ENCODE assay signal across 8 cellular contexts in genomic region chr1:224333309-224333926, GRCh38. TPM values are rescaled to one million over a fixed set of nuclear protein-coding genes. Genes with fewer than 3 reads are reported as not detected.
DNase-seq lines count a peak whose midpoint lies in the region; ATAC-seq, FAIRE-seq and TF ChIP-seq lines count a peak whose summit lies in the region.

No MANE protein-coding gene starts in this region.

- no peak overlapping the region for H3K4me3 ChIP-seq in AG09309 (ENCODE audit: control insufficient read depth, low read depth, low read length)
- H3K4me3 ChIP-seq in endothelial cell of umbilical vein (replicated peaks in 1 of 3; ENCODE audit: insufficient read depth in 1 of 3, low read depth in 1 of 3, low read length in 3 of 3), result no peak overlapping the region

- no peaks in the 10 kb centered on the region for H3K36me3 Mint-ChIP-seq in HFFc6 (ENCODE audit: low read depth)
- no peaks in the 10 kb centered on the region for H3K36me3 Mint-ChIP-seq in naive thymus-derived CD8-positive, alpha-beta T cell

- intact Hi-C loops in endothelial cell of umbilical vein (cut with micrococcal nuclease), result loop anchor here (1.0 to 5.0 kb wide), 6 partner anchors 164 to 635 kb away; no protein-coding TSS in a partner anchor

- H3K4me2 ChIP-seq in endothelial cell of umbilical vein (ENCODE audit: insufficient read depth, low read length), result peak overlapping the region; percentile 1

- no peak overlapping the region for H3K27ac ChIP-seq in endothelial cell of umbilical vein (ENCODE audit: insufficient read depth, low read depth, low read length)

- peak overlapping the region; percentile 8 for H2AFZ ChIP-seq in endothelial cell of umbilical vein (ENCODE audit: low read depth, low read length)

- H4K20me1 ChIP-seq in endothelial cell of umbilical vein (replicated peaks; ENCODE audit: control insufficient read depth, extremely low read depth, insufficient read depth, low read length), result no peaks in the 10 kb centered on the region

- peaks cover 15% of the 10 kb centered on the region for H3K79me2 ChIP-seq in endothelial cell of umbilical vein (ENCODE audit: control insufficient read depth, insufficient read depth, low read length)

- peak overlapping the region; percentile 97 for H3K27ac Mint-ChIP-seq in HFFc6
- peak overlapping the region in 9 of 10 donors; percentile 9 to 84 (median 70) for H3K27ac Mint-ChIP-seq in naive thymus-derived CD8-positive, alpha-beta T cell

- H3K27me3 ChIP-seq in endothelial cell of umbilical vein (ENCODE audit: control insufficient read depth in 2 of 2, insufficient read depth in 2 of 2, low read length in 2 of 2), result peaks cover 0 to 1% of the 10 kb centered on the region in 2 experiments

- DNase-seq in AG09309 (ENCODE audit: low read depth) (no peak), GM10266 (ENCODE audit: extremely low spot score) (peak; percentile 51), HFFc6 (peak; percentile 51), NAMALWA (ENCODE audit: low spot score) (peak; percentile 87), SIG-M5 treated with dmso at 0.1 percent for 504 hours (lab: John Stamatoyannopoulos, UW; ENCODE audit: unreplicated experiment) (peak; percentile 95), endothelial cell of umbilical vein (ENCODE audit: low read depth, low spot score) (peak; percentile 80)
- peak in 6 of 10 donors; percentile 21 to 68 (median 42) for DNase-seq in naive thymus-derived CD8-positive, alpha-beta T cell

- peak; percentile 71 for FAIRE-seq in endothelial cell of umbilical vein (lab: Jason Lieb, UNC)

- peaks cover 3% of the 10 kb centered on the region for H3K27me3 Mint-ChIP-seq in HFFc6 (ENCODE audit: insufficient read depth)
- H3K27me3 Mint-ChIP-seq in naive thymus-derived CD8-positive, alpha-beta T cell, result no peaks in the 10 kb centered on the region

- no peaks in the 10 kb centered on the region for H3K9me1 ChIP-seq in endothelial cell of umbilical vein (replicated peaks; ENCODE audit: control insufficient read depth, extremely low read depth, insufficient read depth, low read length)

- POLR2A ChIA-PET in endothelial cell of umbilical vein (lab: Charles Lee), result no interaction called here
- POLR2A ChIA-PET in naive thymus-derived CD8-positive, alpha-beta T cell (lab: Charles Lee), result interaction anchor here (1.0 to 1.9 kb wide), 2 partner anchors 101 to 217 kb away, joined by 3 to 6 read pairs; partner anchors contain the start of gene WDR26

- ATAC-seq in naive thymus-derived CD8-positive, alpha-beta T cell, result peak; percentile 36 to 49
- ATAC-seq in HG03439 (IDR thresholded peaks at IDR 0.05; ENCODE audit: unreplicated experiment), result no peak

- H3K9me3 ChIP-seq in endothelial cell of umbilical vein (replicated peaks; ENCODE audit: control insufficient read depth, insufficient read depth, low read length), result no peaks in the 10 kb centered on the region

- no peaks in the 10 kb centered on the region for H3K9me3 Mint-ChIP-seq in HFFc6
- no peaks in the 10 kb centered on the region for H3K9me3 Mint-ChIP-seq in naive thymus-derived CD8-positive, alpha-beta T cell

- H3K4me3 Mint-ChIP-seq in HFFc6, result peak overlapping the region; percentile 80
- H3K4me3 Mint-ChIP-seq in naive thymus-derived CD8-positive, alpha-beta T cell, result peak overlapping the region in 5 of 10 donors; percentile 4 to 58 (median 39)

- CTCF ChIA-PET in endothelial cell of umbilical vein (lab: Charles Lee), result interaction anchor here (0.6 to 3.7 kb wide), 18 partner anchors 10 to 637 kb away, joined by 3 to 48 read pairs (median 4); no protein-coding TSS in a partner anchor

- peaks cover 37% of the 10 kb centered on the region for H3K4me1 Mint-ChIP-seq in HFFc6 (ENCODE audit: low read depth)
- peaks cover 12 to 45% (median 33%) of the 10 kb centered on the region in 4 donors for H3K4me1 Mint-ChIP-seq in naive thymus-derived CD8-positive, alpha-beta T cell

- H3K4me1 ChIP-seq in endothelial cell of umbilical vein (ENCODE audit: control insufficient read depth, extremely low read depth, insufficient read depth, low read length), result peaks cover 17% of the 10 kb centered on the region

- no peak for TF ChIP-seq POLR2A in endothelial cell of umbilical vein (IDR thresholded peaks at IDR 0.05; ENCODE audit: low read depth, low read length)

- no peak overlapping the region for H3K9ac ChIP-seq in endothelial cell of umbilical vein (replicated peaks; ENCODE audit: extremely low read depth, insufficient read depth, low read length)

- TF ChIP-seq CTCF in AG09309 (IDR thresholded peaks at IDR 0.05; ENCODE audit: control insufficient read depth, insufficient read depth, low read depth, low read length, missing control alignments) (peak; percentile 57), GM10266 (IDR thresholded peaks at IDR 0.05; ENCODE audit: control insufficient read depth, insufficient read depth, low read depth, missing control alignments) (peak; percentile 56), HFFc6 (IDR thresholded peaks at IDR 0.05) (peak; percentile 89), endothelial cell of umbilical vein (IDR thresholded peaks at IDR 0.05; ENCODE audit: extremely low read depth in 1 of 2, insufficient read depth in 1 of 2, low read depth in 1 of 2, low read length in 2 of 2) (peak; percentile 35 to 47)

- no TSS peak for BruUV-seq in endothelial cell of umbilical vein (replicated peaks; lab: Mats Ljungman, UMichigan)

- dilution Hi-C loops in endothelial cell of umbilical vein (cut with MboI; ENCODE audit: extremely low pct_ligation_motif_present, low sequenced_read_pairs), result no loop called here

- H3K36me3 ChIP-seq in endothelial cell of umbilical vein (ENCODE audit: control insufficient read depth in 2 of 2, extremely low read depth in 1 of 2, insufficient read depth in 2 of 2, low read length in 2 of 2), result no peaks in the 10 kb centered on the region

TF ChIP-seq in endothelial cell of umbilical vein, 7 proteins besides CTCF, POLR2A, EP300 and RAD21:
- TF ChIP-seq FOS (IDR thresholded peaks at IDR 0.05; ENCODE audit: borderline replicate concordance, insufficient read depth, low read length) (no peak), EZH2 (IDR thresholded peaks at IDR 0.05; ENCODE audit: borderline replicate concordance, low read depth, low read length, severe bottlenecking) (no peak), MYC (IDR thresholded peaks at IDR 0.05; ENCODE audit: low read depth, low read length) (no peak), JUN (IDR thresholded peaks at IDR 0.05; ENCODE audit: borderline replicate concordance, insufficient read depth, insufficient read length, low read depth) (no peak), GATA2 (IDR thresholded peaks at IDR 0.05; ENCODE audit: insufficient read depth, insufficient read length, low read depth, low read length) (no peak), POLR2AphosphoS5 (IDR thresholded peaks at IDR 0.05; ENCODE audit: insufficient read depth, low read depth, low read length) (no peak)
- TF ChIP-seq, protein P1, sequence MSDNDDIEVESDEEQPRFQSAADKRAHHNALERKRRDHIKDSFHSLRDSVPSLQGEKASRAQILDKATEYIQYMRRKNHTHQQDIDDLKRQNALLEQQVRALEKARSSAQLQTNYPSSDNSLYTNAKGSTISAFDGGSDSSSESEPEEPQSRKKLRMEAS (IDR thresholded peaks at IDR 0.05; ENCODE audit: insufficient read depth, insufficient read length), result no peak

RNA-seq across cellular contexts. Expression of gene NVL, which starts 3.4 kb away (rescaled TPM):
- total RNA-seq in HFFc6 (2021; fragmentation: NEBNext Ultra II Directional; extraction: Animal tissue kit (Norgen Biotek cat#: 25700)), result 10 to 100 TPM; 21.4 to 24.4 (median 23.0) TPM
- 30.3 and 35.6 TPM in 2 replicates for total RNA-seq in endothelial cell of umbilical vein
- polyA plus RNA-seq in endothelial cell of umbilical vein, result 11.9 and 16.7 TPM in 2 replicates
- polyA plus RNA-seq in endothelial cell of umbilical vein (2011; cell fraction: cytosol; rRNA removed), result 19.3 and 21.0 TPM in 2 replicates
- polyA plus RNA-seq in endothelial cell of umbilical vein (2011; cell fraction: nucleus; rRNA removed), result 68.1 and 72.4 TPM in 2 replicates
- polyA plus RNA-seq in endothelial cell of umbilical vein (2012), result 15.2 and 18.9 TPM in 2 replicates
- polyA minus RNA-seq in endothelial cell of umbilical vein, result 19.1 and 23.0 TPM in 2 replicates
- polyA minus RNA-seq in endothelial cell of umbilical vein (2011; cell fraction: cytosol; rRNA and poly(A)+ RNA removed), result 30.0 TPM
- polyA minus RNA-seq in endothelial cell of umbilical vein (2011; cell fraction: nucleus; rRNA and poly(A)+ RNA removed), result 31.5 and 43.9 TPM in 2 replicates
- 10 to 100 TPM; 44.1 to 48.7 TPM for total RNA-seq in naive thymus-derived CD8-positive, alpha-beta T cell
- 10 to 100 TPM; 13.6 to 16.9 (median 16.2) TPM for polyA plus RNA-seq in naive thymus-derived CD8-positive, alpha-beta T cell

RNA-seq across cellular contexts. Expression of gene CNIH4, which starts 23.3 kb away (rescaled TPM):
- 10 to 100 TPM; 46.7 to 53.7 (median 51.6) TPM for total RNA-seq in HFFc6 (2021; fragmentation: NEBNext Ultra II Directional; extraction: Animal tissue kit (Norgen Biotek cat#: 25700))
- total RNA-seq in endothelial cell of umbilical vein, result 74.9 and 84.8 TPM in 2 replicates
- polyA plus RNA-seq in endothelial cell of umbilical vein, result 106 and 118 TPM in 2 replicates
- 53.5 and 60.5 TPM in 2 replicates for polyA plus RNA-seq in endothelial cell of umbilical vein (2011; cell fraction: cytosol; rRNA removed)
- polyA plus RNA-seq in endothelial cell of umbilical vein (2011; cell fraction: nucleus; rRNA removed), result 26.8 and 32.4 TPM in 2 replicates
- polyA plus RNA-seq in endothelial cell of umbilical vein (2012), result 104 and 118 TPM in 2 replicates
- polyA minus RNA-seq in endothelial cell of umbilical vein, result 84.4 and 106 TPM in 2 replicates
- 10.7 TPM for polyA minus RNA-seq in endothelial cell of umbilical vein (2011; cell fraction: cytosol; rRNA and poly(A)+ RNA removed)
- polyA minus RNA-seq in endothelial cell of umbilical vein (2011; cell fraction: nucleus; rRNA and poly(A)+ RNA removed), result 15.3 and 16.5 TPM in 2 replicates
- 10 to 100 TPM; 39.1 to 39.6 TPM for total RNA-seq in naive thymus-derived CD8-positive, alpha-beta T cell
- polyA plus RNA-seq in naive thymus-derived CD8-positive, alpha-beta T cell, result 10 to 100 TPM; 29.7 to 46.6 (median 45.3) TPM
